13 cellular contexts compared by ENCODE assay signal in genomic region chr17:60154616-60155426, GRCh38.
DNase-seq lines count a peak whose midpoint lies in the region; ATAC-seq, FAIRE-seq and TF ChIP-seq lines count a peak whose summit lies in the region.
"Had no signal": no experiment of that assay in that cellular context is flagged by ENCODE, and none has a peak within 500 bp of the region (broad histone marks: within the 10 kb centered on the region; RNA-seq: fewer than 3 reads in every experiment).

No MANE protein-coding gene starts in this region.

- no peak for FAIRE-seq in RCC 7860 (lab: Jason Lieb, UNC)
- FAIRE-seq: GM19239 had no signal

- no peaks in the 10 kb centered on the region for H3K9me3 ChIP-seq in neutrophil
- H3K9me3 ChIP-seq: thoracic aorta had no signal

- ATAC-seq in HG02678 (IDR thresholded peaks at IDR 0.05; ENCODE audit: unreplicated experiment): no peak

- peak overlapping the region; percentile 19 for H3K27ac ChIP-seq in C4-2B
- peak overlapping the region; percentile 38 for H3K27ac ChIP-seq in neutrophil
- H3K27ac ChIP-seq: coronary artery, thoracic aorta had no signal

- H3K36me3 ChIP-seq in neutrophil: peaks cover 63% of the 10 kb centered on the region
- H3K36me3 ChIP-seq: thoracic aorta had no signal

- TF ChIP-seq CTCF in C4-2B (conservative IDR thresholded peaks at IDR 0.05) (no peak), neutrophil (IDR thresholded peaks at IDR 0.05) (no peak)

- H3K4me3 ChIP-seq in neutrophil (ENCODE audit: low read depth in 1 of 2, low read length in 1 of 2): no peak overlapping the region
- H3K4me3 ChIP-seq: coronary artery, thoracic aorta had no signal

- DNase-seq in NCI-H446 (lab: John Stamatoyannopoulos, UW) (peak; percentile 45 to 91), epidermal melanocyte (ENCODE audit: insufficient read length, low spot score) (peak; percentile 47), RCC 7860 (ENCODE audit: low spot score) (no peak), NCI-H1436 treated with DMSO at 0.1 percent for 48 hours (lab: John Stamatoyannopoulos, UW) (no peak), pons (ENCODE audit: low spot score) (no peak)
- DNase-seq: DMS79, SHP77 treated with DMSO at 0.1 percent for 48 hours had no signal

- H3K27me3 ChIP-seq in neutrophil: no peaks in the 10 kb centered on the region

- peaks cover 32 to 39% of the 10 kb centered on the region in 2 experiments for H3K4me1 ChIP-seq in neutrophil (ENCODE audit: control insufficient read depth in 1 of 2, insufficient read depth in 1 of 2, low read depth in 1 of 2, low read length in 1 of 2)

Comparison
In these comparisons a context has a peak if more than half of its experiments do, and no peak if none do; other contexts are left out.
1. DNase-seq: peak in NCI-H446 (2 of 2) and epidermal melanocyte (single experiment); none in RCC 7860 (single experiment), NCI-H1436 treated with DMSO at 0.1 percent for 48 hours (single experiment) and pons (single experiment).